Comparison of ENCODE assay signal across 17 cellular contexts in the genomic region with DNA sequence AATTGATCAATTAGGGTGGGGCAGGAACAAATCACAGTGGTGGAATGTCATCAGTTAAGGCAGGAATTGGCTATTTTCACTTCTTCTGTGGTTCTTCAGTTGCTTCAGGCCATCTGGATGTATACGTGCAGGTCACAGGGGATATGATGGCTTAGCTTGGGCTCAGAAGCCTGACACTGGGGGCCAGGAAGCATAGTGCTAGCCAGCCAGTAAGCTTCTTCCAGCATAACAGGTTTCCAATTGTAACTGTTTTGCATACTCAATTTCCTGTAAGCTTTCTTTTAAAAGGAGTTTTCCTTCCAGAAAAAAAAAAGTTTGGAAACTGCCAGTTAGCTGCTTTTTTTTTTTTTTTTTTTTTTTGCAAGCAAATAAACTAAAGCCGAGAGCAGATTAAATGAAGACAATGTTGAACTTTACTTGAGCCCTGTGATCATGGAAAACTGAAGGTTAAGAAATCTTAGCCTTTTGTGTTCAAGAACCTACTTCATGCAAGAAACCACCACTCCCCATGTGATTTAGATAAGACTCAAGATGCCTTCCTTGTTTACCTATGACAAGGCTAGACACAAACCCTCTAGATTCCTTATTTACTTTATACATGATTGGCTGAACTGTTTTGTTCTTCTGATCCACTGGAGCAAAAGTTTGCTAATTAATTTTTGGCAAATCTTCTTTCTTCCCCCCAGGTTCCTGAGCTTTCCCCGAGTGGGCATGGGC.
"Had no signal": no experiment of that assay in that cellular context is flagged by ENCODE, and none has a peak within 500 bp of the region (broad histone marks: within the 10 kb centered on the region; RNA-seq: fewer than 3 reads in every experiment).

No MANE protein-coding gene starts in this region.

- ATAC-seq: activated CD8-positive, alpha-beta T cell treated with anti-CD3 and anti-CD28 coated beads for 36 hours; activated T-helper 17 cell treated with anti-CD3 and anti-CD28 coated beads, Interleukin-2, amount 50 U/mL, for 72 hours had no signal

- H3K36me3 ChIP-seq: colonic mucosa, right atrium auricular region had no signal

- H3K27me3 ChIP-seq: colonic mucosa, right atrium auricular region had no signal

- H3K4me3 ChIP-seq: colonic mucosa, lung, right atrium auricular region, SK-N-MC had no signal

- H3K4me1 ChIP-seq: colonic mucosa, right atrium auricular region had no signal

- H3K27ac ChIP-seq: colonic mucosa, right atrium auricular region had no signal

- H3K9me3 ChIP-seq: colonic mucosa, right atrium auricular region had no signal

- DNase-seq: activated CD4-positive, alpha-beta T cell treated with anti-CD3 and anti-CD28 coated beads, Interleukin-2, amount 10 ng/mL, durations not matched to agents 24 days and 14 days; activated CD8-positive, alpha-beta T cell treated with anti-CD3 and anti-CD28 coated beads for 36 hours; activated naive CD4-positive, alpha-beta T cell; activated naive CD8-positive, alpha-beta T cell treated with anti-CD3 and anti-CD28 coated beads for 36 hours; activated T-cell treated with anti-CD3 and anti-CD28 coated beads, Interleukin-2, amount 50 U/mL, for 1 hour; amygdala; caudate nucleus; colonic mucosa; occipital lobe; small intestine; stimulated activated CD4-positive, alpha-beta T cell treated with anti-CD3 and anti-CD28 coated beads, Interleukin-15, amount 100 ng/mL, for 24 hours; stimulated activated CD4-positive, alpha-beta T cell treated with anti-CD3 and anti-CD28 coated beads, Interleukin-2, amount 100 ng/mL, for 48 hours; trophoblast cell had no signal
